5 cellular contexts compared by ENCODE assay signal in the genomic region with DNA sequence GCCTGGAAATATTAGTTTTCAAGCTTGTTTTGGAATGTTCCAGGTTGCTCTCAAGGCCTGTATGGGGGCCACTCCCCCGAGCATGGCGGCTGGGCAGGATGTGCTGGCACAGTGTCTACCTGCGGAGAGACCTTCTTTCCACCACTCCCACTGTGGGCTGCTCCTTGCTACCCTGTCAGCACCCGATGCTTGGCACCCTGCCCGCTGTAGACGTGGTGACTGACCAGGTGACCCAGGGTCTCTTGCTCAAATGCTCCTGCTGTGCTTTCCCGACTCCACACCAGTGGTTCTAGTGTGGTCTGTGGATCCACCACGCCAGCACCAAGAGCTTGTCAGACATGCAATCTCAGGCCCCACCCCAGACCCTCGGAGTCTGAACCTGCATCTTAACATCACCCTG.
"Had no signal": no experiment of that assay in that cellular context is flagged by ENCODE, and none has a peak within 500 bp of the region (broad histone marks: within the 10 kb centered on the region; RNA-seq: fewer than 3 reads in every experiment).

No MANE protein-coding gene starts in this region.

- DNase-seq: IMR-90, KBM-7 had no signal

- H3K27ac ChIP-seq: HL-60 had no signal

- H3K4me3 ChIP-seq: K562 had no signal

- ATAC-seq: HepG2, K562 had no signal
